17 cellular contexts compared by ENCODE assay signal in genomic region chr11:41660585-41660984, GRCh38.
A peak's percentile ranks its signal among the peaks of the same experiment; 100 is the strongest.
DNase-seq lines count a peak whose midpoint lies in the region; TF ChIP-seq lines count a peak whose summit lies in the region.
"Had no signal": no experiment of that assay in that cellular context is flagged by ENCODE, and none has a peak within 500 bp of the region (broad histone marks: within the 10 kb centered on the region; RNA-seq: fewer than 3 reads in every experiment).

No MANE protein-coding gene starts in this region.

- H4K20me1 ChIP-seq in neural progenitor cell (ENCODE audit: low read depth), result no peaks in the 10 kb centered on the region
- H4K20me1 ChIP-seq: BLaER1 had no signal

- no peaks in the 10 kb centered on the region for H3K9me3 ChIP-seq in neural progenitor cell (ENCODE audit: low read depth)
- H3K9me3 ChIP-seq: BLaER1, tibial artery had no signal

- in situ Hi-C loops in astrocyte of the cerebellum (cut with HindIII; ENCODE audit: low sequenced_read_pairs), result no loop called here

- H3K36me3 Mint-ChIP-seq in neural progenitor cell, result no peaks in the 10 kb centered on the region
- H3K36me3 Mint-ChIP-seq: mesothelial cell of epicardium; stimulated activated effector memory CD8-positive, alpha-beta T cell treated with anti-CD3 and anti-CD28 coated beads, Interleukin-12 subunit alpha, Interleukin-12 subunit beta, amount 100 ng/mL, for 72 hours had no signal

- DNase-seq in NAMALWA (ENCODE audit: low spot score) (peak; percentile 5), astrocyte of the cerebellum (ENCODE audit: low read depth) (no peak), neural progenitor cell (ENCODE audit: low spot score) (peak; percentile 21), midbrain (lab: John Stamatoyannopoulos, UW) (no peak), NCI-H345 (lab: John Stamatoyannopoulos, UW) (no peak), GM10266 (ENCODE audit: extremely low spot score) (no peak)
- DNase-seq: activated CD4-positive, alpha-beta T cell treated with anti-CD3 and anti-CD28 coated beads, Interleukin-2, amount 50 U/mL, for 4 hours; left cardiac atrium; NCI-H1694; NCI-H524 treated with DMSO at 0.1 percent for 48 hours; stimulated activated CD4-positive, alpha-beta T cell treated with anti-CD3 and anti-CD28 coated beads, Interleukin-12 subunit alpha, Interleukin-12 subunit beta, amount 100 ng/mL, for 4 hours; tibial artery had no signal

- H3F3A ChIP-seq in neural progenitor cell (ENCODE audit: low read depth), result no peaks in the 10 kb centered on the region

- TF ChIP-seq CTCF in GM12873 (IDR thresholded peaks at IDR 0.05; ENCODE audit: insufficient read depth, low read depth, low read length, missing control alignments), result peak; percentile 18
- TF ChIP-seq CTCF in astrocyte of the cerebellum (IDR thresholded peaks at IDR 0.05; ENCODE audit: low read depth, low read length, missing control alignments), result peak; percentile 15
- peak; percentile 46 for TF ChIP-seq CTCF in neural progenitor cell (IDR thresholded peaks at IDR 0.05)
- TF ChIP-seq CTCF in GM10266 (IDR thresholded peaks at IDR 0.05; ENCODE audit: control insufficient read depth, insufficient read depth, low read depth, missing control alignments), result no peak

- no peak overlapping the region for H3K4me2 ChIP-seq in neural progenitor cell
- H3K4me2 ChIP-seq: BLaER1 had no signal

- H3K4me1 Mint-ChIP-seq in neural progenitor cell, result no peaks in the 10 kb centered on the region
- H3K4me1 Mint-ChIP-seq: stimulated activated effector memory CD8-positive, alpha-beta T cell treated with anti-CD3 and anti-CD28 coated beads, Interleukin-12 subunit alpha, Interleukin-12 subunit beta, amount 100 ng/mL, for 72 hours had no signal

- no peak overlapping the region for H3K4me3 Mint-ChIP-seq in neural progenitor cell
- H3K4me3 Mint-ChIP-seq: mesothelial cell of epicardium; stimulated activated effector memory CD8-positive, alpha-beta T cell treated with anti-CD3 and anti-CD28 coated beads, Interleukin-12 subunit alpha, Interleukin-12 subunit beta, amount 100 ng/mL, for 72 hours had no signal

- no peak overlapping the region for H3K9ac ChIP-seq in neural progenitor cell
- H3K9ac ChIP-seq: BLaER1 had no signal

- H2AFZ ChIP-seq in neural progenitor cell (replicated peaks), result no peak overlapping the region

- no peak overlapping the region for H3K4me3 ChIP-seq in astrocyte of the cerebellum (ENCODE audit: low read depth, low read length)
- no peak overlapping the region for H3K4me3 ChIP-seq in neural progenitor cell
- H3K4me3 ChIP-seq: BLaER1, tibial artery had no signal

- no peaks in the 10 kb centered on the region for H3K27me3 ChIP-seq in neural progenitor cell
- H3K27me3 ChIP-seq: BLaER1, tibial artery had no signal

- H3K27ac Mint-ChIP-seq in neural progenitor cell, result no peak overlapping the region
- H3K27ac Mint-ChIP-seq: activated naive CD4-positive, alpha-beta T cell treated with anti-CD3 and anti-CD28 coated beads, Interleukin-2, amount 50 U/mL, for 72 hours; mesothelial cell of epicardium; stimulated activated effector memory CD8-positive, alpha-beta T cell treated with anti-CD3 and anti-CD28 coated beads, Interleukin-12 subunit alpha, Interleukin-12 subunit beta, amount 100 ng/mL, for 72 hours had no signal

- H3K27me3 Mint-ChIP-seq in neural progenitor cell (ENCODE audit: insufficient read depth, low read depth), result peaks cover 4% of the 10 kb centered on the region

- H3K9me3 Mint-ChIP-seq in neural progenitor cell, result no peaks in the 10 kb centered on the region
- H3K9me3 Mint-ChIP-seq: mesothelial cell of epicardium had no signal

- H3K27ac ChIP-seq in neural progenitor cell, result no peak overlapping the region
- H3K27ac ChIP-seq: BLaER1, tibial artery had no signal

- no peaks in the 10 kb centered on the region for H3K36me3 ChIP-seq in neural progenitor cell
- H3K36me3 ChIP-seq: BLaER1, tibial artery had no signal

- H3K4me1 ChIP-seq in neural progenitor cell, result no peaks in the 10 kb centered on the region
- H3K4me1 ChIP-seq: BLaER1, tibial artery had no signal

- H3K79me2 ChIP-seq in neural progenitor cell (ENCODE audit: low read depth), result no peaks in the 10 kb centered on the region

Comparison
In these comparisons a context has a peak if more than half of its experiments do, and no peak if none do; other contexts are left out.
1. DNase-seq: peak in NAMALWA (single experiment) and neural progenitor cell (single experiment); none in astrocyte of the cerebellum (single experiment), midbrain (single experiment), NCI-H345 (single experiment) and GM10266 (single experiment).